19 cellular contexts compared by ENCODE assay signal in genomic region chr17:27475981-27476895, GRCh38. TPM values are rescaled to one million over a fixed set of nuclear protein-coding genes. Genes with fewer than 3 reads are reported as not detected.
DNase-seq lines count a peak whose midpoint lies in the region; ATAC-seq and TF ChIP-seq lines count a peak whose summit lies in the region.
"Had no signal": no experiment of that assay in that cellular context is flagged by ENCODE, and none has a peak within 500 bp of the region (broad histone marks: within the 10 kb centered on the region; RNA-seq: fewer than 3 reads in every experiment).

No MANE protein-coding gene starts in this region.

- H3K27ac ChIP-seq in CD4-positive, CD25-positive, alpha-beta regulatory T cell (ENCODE audit: insufficient read depth, low read length, poor library complexity, severe bottlenecking), result peak overlapping the region; percentile 92
- H3K27ac ChIP-seq: 22Rv1, pancreas had no signal

- no peak for ATAC-seq in CD4-positive, CD25-positive, alpha-beta regulatory T cell (ENCODE audit: low read depth in 2 of 2)
- ATAC-seq in WTC11 (no peak), GM18520 (IDR thresholded peaks at IDR 0.05; ENCODE audit: unreplicated experiment) (no peak)
- ATAC-seq: HepG2, left colon, SK-N-SH treated with all-trans-retinoic acid at 6 μM for 48 hours had no signal

- peak overlapping the region; percentile 87 to 97 (median 94) for H3K27ac Mint-ChIP-seq in CD4-positive, CD25-positive, alpha-beta regulatory T cell
- peak overlapping the region; percentile 11; the same call in 1 of the 2 replicates for H3K27ac Mint-ChIP-seq in WTC11

- H3K36me3 ChIP-seq in CD4-positive, CD25-positive, alpha-beta regulatory T cell (ENCODE audit: control insufficient read depth, insufficient read depth, low read length), result no peaks in the 10 kb centered on the region
- H3K36me3 ChIP-seq: pancreas had no signal

- CTCF ChIA-PET in WTC11 (lab: Charles Lee), result interaction anchor here (1.2 to 1.8 kb wide), 7 partner anchors 11 to 127 kb away, joined by 3 to 8 read pairs (median 4); partner anchors contain the start of gene KSR1

- H3K36me3 Mint-ChIP-seq in CD4-positive, CD25-positive, alpha-beta regulatory T cell, result no peaks in the 10 kb centered on the region
- no peaks in the 10 kb centered on the region for H3K36me3 Mint-ChIP-seq in WTC11
- H3K36me3 Mint-ChIP-seq: type B pancreatic cell had no signal

- DNase-seq in DMS 273 (lab: John Stamatoyannopoulos, UW; ENCODE audit: unreplicated experiment), result peak; percentile 78
- no peak for DNase-seq in DMS 273 treated with DMSO at 0.1 percent for 48 hours (lab: John Stamatoyannopoulos, UW)
- no peak for DNase-seq in CD4-positive, CD25-positive, alpha-beta regulatory T cell
- DNase-seq in WTC11 (ENCODE audit: low spot score), result no peak
- peak; percentile 5 for DNase-seq in midbrain (lab: John Stamatoyannopoulos, UW)
- DNase-seq in NCI-H2107 (lab: John Stamatoyannopoulos, UW), result no peak
- DNase-seq in NCI-H128 (lab: John Stamatoyannopoulos, UW; ENCODE audit: unreplicated experiment), result no peak
- DNase-seq: C1 segment of cervical spinal cord, DMS53, left colon, MM.1S, NCI-H2081 treated with DMSO at 0.1 percent for 48 hours had no signal

- H3K4me3 Mint-ChIP-seq in CD4-positive, CD25-positive, alpha-beta regulatory T cell, result peak overlapping the region in 2 of 4 donors; percentile 46 to 77
- no peak overlapping the region for H3K4me3 Mint-ChIP-seq in WTC11
- H3K4me3 Mint-ChIP-seq: type B pancreatic cell had no signal

- peaks cover 56% of the 10 kb centered on the region for H3K4me1 ChIP-seq in CD4-positive, CD25-positive, alpha-beta regulatory T cell (ENCODE audit: control insufficient read depth, insufficient read depth, low read length, poor library complexity, severe bottlenecking)

- H3K9me3 Mint-ChIP-seq in CD4-positive, CD25-positive, alpha-beta regulatory T cell, result no peaks in the 10 kb centered on the region
- no peaks in the 10 kb centered on the region for H3K9me3 Mint-ChIP-seq in WTC11
- H3K9me3 Mint-ChIP-seq: type B pancreatic cell had no signal

- POLR2A ChIA-PET in WTC11 (lab: Charles Lee), result no interaction called here

- no peak for TF ChIP-seq CTCF in WTC11 (IDR thresholded peaks at IDR 0.05)

- no peaks in the 10 kb centered on the region for H3K27me3 ChIP-seq in CD4-positive, CD25-positive, alpha-beta regulatory T cell (ENCODE audit: control insufficient read depth, insufficient read depth, low read length)
- H3K27me3 ChIP-seq: pancreas had no signal

- H3K4me3 ChIP-seq in CD4-positive, CD25-positive, alpha-beta regulatory T cell (ENCODE audit: low read depth, low read length), result peak overlapping the region; percentile 14
- H3K4me3 ChIP-seq: pancreas, skin epidermis had no signal

- H3K27me3 Mint-ChIP-seq in CD4-positive, CD25-positive, alpha-beta regulatory T cell, result no peaks in the 10 kb centered on the region
- H3K27me3 Mint-ChIP-seq in WTC11 (ENCODE audit: low read depth), result no peaks in the 10 kb centered on the region
- H3K27me3 Mint-ChIP-seq: type B pancreatic cell had no signal

- H3K4me1 Mint-ChIP-seq in CD4-positive, CD25-positive, alpha-beta regulatory T cell, result peaks cover 37 to 82% (median 64%) of the 10 kb centered on the region in 4 donors
- H3K4me1 Mint-ChIP-seq in WTC11, result peaks cover 89% of the 10 kb centered on the region

- no peaks in the 10 kb centered on the region for H3K9me3 ChIP-seq in CD4-positive, CD25-positive, alpha-beta regulatory T cell (ENCODE audit: control insufficient read depth in 2 of 2, low read length in 2 of 2)
- H3K9me3 ChIP-seq: pancreas had no signal

TF ChIP-seq in WTC11, 78 proteins besides CTCF, POLR2A, EP300 and RAD21:
- TF ChIP-seq JUN (CRISPR knock-in tag; IDR thresholded peaks at IDR 0.05) (no peak), ZNF512 (CRISPR knock-in tag; IDR thresholded peaks at IDR 0.05; ENCODE audit: borderline replicate concordance) (no peak), CDX4 (CRISPR knock-in tag; IDR thresholded peaks at IDR 0.05; ENCODE audit: borderline replicate concordance) (no peak), ZBTB21 (CRISPR knock-in tag; IDR thresholded peaks at IDR 0.05; ENCODE audit: borderline replicate concordance) (no peak), NFATC4 (CRISPR knock-in tag; IDR thresholded peaks at IDR 0.05) (no peak), IRF2 (CRISPR knock-in tag; IDR thresholded peaks at IDR 0.05; ENCODE audit: borderline replicate concordance, low read depth) (no peak), ZNF416 (CRISPR knock-in tag; IDR thresholded peaks at IDR 0.05) (no peak), SMAD4 (CRISPR knock-in tag; IDR thresholded peaks at IDR 0.05) (no peak), ZNF138 (CRISPR knock-in tag; conservative IDR thresholded peaks at IDR 0.05) (no peak), RELA (CRISPR knock-in tag; IDR thresholded peaks at IDR 0.05; ENCODE audit: borderline replicate concordance) (no peak)

RNA-seq across cellular contexts. Expression of gene KSR1, which starts 20.0 kb away (rescaled TPM):
- total RNA-seq in CD4-positive, CD25-positive, alpha-beta regulatory T cell, result 69.5 TPM
- 1 to 10 TPM; 1.2 to 3.1 (median 1.5) TPM for polyA plus RNA-seq in CD4-positive, CD25-positive, alpha-beta regulatory T cell
- total RNA-seq in WTC11 (2021), result 38.0 to 45.5 TPM (median 39.7 TPM) in 3 replicates

Comparison
In these comparisons a context has a peak if more than half of its experiments do, and no peak if none do; other contexts are left out.
1. DNase-seq: peak in DMS 273 (single experiment) and midbrain (single experiment); none in DMS 273 treated with DMSO at 0.1 percent for 48 hours (single experiment), CD4-positive, CD25-positive, alpha-beta regulatory T cell (0 of 3), WTC11 (single experiment), NCI-H2107 (single experiment) and NCI-H128 (single experiment).